ENCODE assay signal across 10 cellular contexts in genomic region chr9:136687721-136688223, GRCh38. TPM values are rescaled to one million over a fixed set of nuclear protein-coding genes. Genes with fewer than 3 reads are reported as not detected.
DNase-seq lines count a peak whose midpoint lies in the region; ATAC-seq, FAIRE-seq and TF ChIP-seq lines count a peak whose summit lies in the region.
"Had no signal": no experiment of that assay in that cellular context is flagged by ENCODE, and none has a peak within 500 bp of the region (broad histone marks: within the 10 kb centered on the region; RNA-seq: fewer than 3 reads in every experiment).

No MANE protein-coding gene starts in this region.

- no peak overlapping the region for H3K9ac ChIP-seq in liver (ENCODE audit: low read depth in 1 of 2, low read length in 2 of 2)

- H3K4me1 ChIP-seq in A549 (peaks cover 41% of the 10 kb centered on the region), liver (ENCODE audit: control insufficient read depth in 4 of 4, insufficient read depth in 4 of 4, low read length in 3 of 4) (peaks cover 42 to 72% (median 59%) of the 10 kb centered on the region in 4 donors)

- H3K4me2 ChIP-seq in A549 = peak overlapping the region; percentile 100

- CTCF ChIA-PET in A549 (lab: Yijun Ruan, JAX) = interaction anchor here (0.8 to 13.4 kb wide), 6 partner anchors 14 to 341 kb away, joined by 3 to 186 read pairs (median 4); partner anchors contain the start of gene ABCA2

- no peaks in the 10 kb centered on the region for H3K36me3 ChIP-seq in liver (ENCODE audit: control insufficient read depth in 4 of 4, insufficient read depth in 3 of 4, low read depth in 1 of 4, low read length in 3 of 4)

- no peak for FAIRE-seq in A549 (lab: Jason Lieb, UNC)

- TF ChIP-seq RAD21 in A549 (conservative IDR thresholded peaks at IDR 0.05 in 1 of 2, IDR thresholded peaks at IDR 0.05 in 1 of 2) (no peak), liver (IDR thresholded peaks at IDR 0.05) (no peak)

- H3K4me3 ChIP-seq in A549 (peak overlapping the region; percentile 72), liver (ENCODE audit: low read depth in 1 of 3, low read length in 3 of 3) (peak overlapping the region in 1 of 3 donors; percentile 89)

- peak overlapping the region; percentile 10 for H3K4me3 Mint-ChIP-seq in activated T-helper 17 cell treated with anti-CD3 and anti-CD28 coated beads, Interleukin-2, amount 50 U/mL, for 72 hours

- DNase-seq in A549 (ENCODE audit: low read depth in 1 of 2, low spot score in 1 of 2) (no peak), mesenteric fat pad (ENCODE audit: low spot score) (no peak), MV-4-11 (lab: John Stamatoyannopoulos, UW) (no peak)
- DNase-seq in activated effector memory CD4-positive, alpha-beta T cell treated with Interleukin-2 at 50 U/mL for 16 hours = no peak
- DNase-seq in central memory CD4-positive, alpha-beta T cell = no peak

- TF ChIP-seq EP300 in A549 (IDR thresholded peaks at IDR 0.05) = no peak

- H3K27ac ChIP-seq in A549 (peak overlapping the region; percentile 85 to 96), liver (ENCODE audit: low read depth in 1 of 2, low read length in 2 of 2) (peak overlapping the region; percentile 91 to 92)

- POLR2A ChIA-PET in A549 (lab: Yijun Ruan, JAX) = interaction anchor here (0.5 kb wide), 1 partner anchor 13 kb away, joined by 4 read pairs; no protein-coding TSS in a partner anchor

- no peak overlapping the region for H3K27ac Mint-ChIP-seq in activated T-helper 17 cell treated with anti-CD3 and anti-CD28 coated beads, Interleukin-2, amount 50 U/mL, for 72 hours
- H3K27ac Mint-ChIP-seq: T-helper 1 cell treated with Interleukin-12 subunit alpha and Interleukin-12 subunit beta and Interleukin-4 antibody, amounts not matched to agents 30 μg/mL and 1 μg/mL, for 36 hours had no signal

- ATAC-seq in A549 (peak; percentile 6 to 10; a peak in 5 of 6 replicates), GM21576 (IDR thresholded peaks at IDR 0.05; ENCODE audit: unreplicated experiment) (peak; percentile 23)
- ATAC-seq in activated T-helper 17 cell treated with anti-CD3 and anti-CD28 coated beads, Interleukin-2, amount 50 U/mL, for 72 hours (replicated peaks) = no peak

- H3K9me3 ChIP-seq in A549 (no peaks in the 10 kb centered on the region), liver (ENCODE audit: control insufficient read depth in 4 of 4, low read length in 3 of 4) (no peaks in the 10 kb centered on the region)

- H3K4me1 Mint-ChIP-seq in activated T-helper 17 cell treated with anti-CD3 and anti-CD28 coated beads, Interleukin-2, amount 50 U/mL, for 72 hours = no peaks in the 10 kb centered on the region

- no peaks in the 10 kb centered on the region for H3K36me3 Mint-ChIP-seq in activated T-helper 17 cell treated with anti-CD3 and anti-CD28 coated beads, Interleukin-2, amount 50 U/mL, for 72 hours (ENCODE audit: low read depth)

- 53% methylated on average over 15 of the region's 37 CpGs for WGBS in A549 (ENCODE audit: missing lambda C conversion rate)
- WGBS in liver = 10% methylated on average over 37 of the region's 37 CpGs

- no peak for TF ChIP-seq POLR2A in A549 (IDR thresholded peaks at IDR 0.05; ENCODE audit: low read length)

- H3K27me3 Mint-ChIP-seq in activated T-helper 17 cell treated with anti-CD3 and anti-CD28 coated beads, Interleukin-2, amount 50 U/mL, for 72 hours = no peaks in the 10 kb centered on the region

- H3K9me3 Mint-ChIP-seq in activated T-helper 17 cell treated with anti-CD3 and anti-CD28 coated beads, Interleukin-2, amount 50 U/mL, for 72 hours = no peaks in the 10 kb centered on the region
- H3K9me3 Mint-ChIP-seq: T-helper 1 cell treated with Interleukin-12 subunit alpha and Interleukin-12 subunit beta and Interleukin-4 antibody, amounts not matched to agents 30 μg/mL and 1 μg/mL, for 36 hours had no signal

- H3K27me3 ChIP-seq in liver (ENCODE audit: control insufficient read depth in 4 of 4, insufficient read depth in 4 of 4, low read length in 3 of 4) = no peaks in the 10 kb centered on the region

- TF ChIP-seq CTCF in A549 (IDR thresholded peaks at IDR 0.05) (no peak), liver (IDR thresholded peaks at IDR 0.05; ENCODE audit: low read depth, low read length, missing input control) (no peak)

TF ChIP-seq in A549, 52 proteins besides CTCF, POLR2A, EP300 and RAD21:
- TF ChIP-seq ATOH8 (CRISPR knock-in tag; IDR thresholded peaks at IDR 0.05; ENCODE audit: low read depth) = no peak
- TF ChIP-seq NPAS2 (CRISPR knock-in tag; IDR thresholded peaks at IDR 0.05; ENCODE audit: borderline replicate concordance) = no peak
- no peak for TF ChIP-seq CBX2 (IDR thresholded peaks at IDR 0.05; ENCODE audit: borderline replicate concordance, low read depth)
- TF ChIP-seq HOXA7 (CRISPR knock-in tag; IDR thresholded peaks at IDR 0.05) = no peak
TF ChIP-seq in A549: peak in this region for 0.

TF ChIP-seq in liver, 16 proteins besides CTCF, POLR2A, EP300 and RAD21 (continues in another document):
- TF ChIP-seq YY1 (IDR thresholded peaks at IDR 0.05) (peak; percentile 39), GABPA (IDR thresholded peaks at IDR 0.05 in 1 of 2, conservative IDR thresholded peaks at IDR 0.05 in 1 of 2) (peak in 1 of 2 donors; percentile 68), FOXA2 (IDR thresholded peaks at IDR 0.05) (peak; percentile 11), SP1 (IDR thresholded peaks at IDR 0.05) (peak; percentile 87), HNF4A (conservative IDR thresholded peaks at IDR 0.05) (peak; percentile 89 to 95), EGR1 (IDR thresholded peaks at IDR 0.05; ENCODE audit: low read depth in 2 of 2) (peak in 1 of 2 donors; percentile 13), RXRA (IDR thresholded peaks at IDR 0.05) (peak; percentile 81 to 85), NR2F2 (IDR thresholded peaks at IDR 0.05) (no peak)
- TF ChIP-seq, protein P1, sequence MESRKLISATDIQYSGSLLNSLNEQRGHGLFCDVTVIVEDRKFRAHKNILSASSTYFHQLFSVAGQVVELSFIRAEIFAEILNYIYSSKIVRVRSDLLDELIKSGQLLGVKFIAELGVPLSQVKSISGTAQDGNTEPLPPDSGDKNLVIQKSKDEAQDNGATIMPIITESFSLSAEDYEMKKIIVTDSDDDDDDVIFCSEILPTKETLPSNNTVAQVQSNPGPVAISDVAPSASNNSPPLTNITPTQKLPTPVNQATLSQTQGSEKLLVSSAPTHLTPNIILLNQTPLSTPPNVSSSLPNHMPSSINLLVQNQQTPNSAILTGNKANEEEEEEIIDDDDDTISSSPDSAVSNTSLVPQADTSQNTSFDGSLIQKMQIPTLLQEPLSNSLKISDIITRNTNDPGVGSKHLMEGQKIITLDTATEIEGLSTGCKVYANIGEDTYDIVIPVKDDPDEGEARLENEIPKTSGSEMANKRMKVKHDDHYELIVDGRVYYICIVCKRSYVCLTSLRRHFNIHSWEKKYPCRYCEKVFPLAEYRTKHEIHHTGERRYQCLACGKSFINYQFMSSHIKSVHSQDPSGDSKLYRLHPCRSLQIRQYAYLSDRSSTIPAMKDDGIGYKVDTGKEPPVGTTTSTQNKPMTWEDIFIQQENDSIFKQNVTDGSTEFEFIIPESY (IDR thresholded peaks at IDR 0.05) = no peak
- TF ChIP-seq, protein P2, sequence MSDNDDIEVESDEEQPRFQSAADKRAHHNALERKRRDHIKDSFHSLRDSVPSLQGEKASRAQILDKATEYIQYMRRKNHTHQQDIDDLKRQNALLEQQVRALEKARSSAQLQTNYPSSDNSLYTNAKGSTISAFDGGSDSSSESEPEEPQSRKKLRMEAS (IDR thresholded peaks at IDR 0.05) = peak; percentile 19

RNA-seq across cellular contexts. Expression of gene AGPAT2, which starts 0.5 kb away (rescaled TPM):
- 32.3 and 38.6 TPM in 2 replicates for polyA plus RNA-seq in A549 (2011; rRNA removed)
- 56.2 and 86.6 TPM in 2 replicates for polyA plus RNA-seq in A549 (2012; cell fraction: cytosol; rRNA removed)
- 85.4 and 94.9 TPM in 2 replicates for polyA plus RNA-seq in A549 (2012; cell fraction: nucleus; rRNA removed)
- 44.3 to 49.5 TPM (median 46.3 TPM) in 3 replicates for polyA plus RNA-seq in A549 (2017; fragmentation: RNase III; extraction: RNeasy Plus Mini Kit Qiagen cat#74134 plus additional on column Dnase treatment)
- 39.4 and 43.6 TPM in 2 replicates for polyA minus RNA-seq in A549 (2011; rRNA and poly(A)+ RNA removed)
- total RNA-seq in activated T-helper 17 cell treated with anti-CD3 and anti-CD28 coated beads, Interleukin-2, amount 50 U/mL, for 72 hours = 10 to 100 TPM; 14.6 to 15.6 TPM
- 100 to 1,000 TPM in 1 of 2 donors, 10 to 100 TPM in 1; 75.1 to 213 TPM for total RNA-seq in liver
- polyA plus RNA-seq in liver = 100 to 1,000 TPM; 211 to 222 TPM
- total RNA-seq in mesenteric fat pad = 547 TPM

RNA-seq across cellular contexts. Expression of gene DIPK1B, which starts 24.6 kb away (rescaled TPM):
- polyA plus RNA-seq in A549 (2011; rRNA removed) (6.7 and 8.8 TPM in 2 replicates), A549 (2017; fragmentation: RNase III; extraction: RNeasy Plus Mini Kit Qiagen cat#74134 plus additional on column Dnase treatment) (6.0 to 8.2 TPM (median 6.7 TPM) in 3 replicates), liver (1 to 10 TPM; 2.3 to 4.1 TPM)
- polyA plus RNA-seq in A549 (2012; cell fraction: cytosol; rRNA removed) = 15.7 and 24.3 TPM in 2 replicates
- polyA plus RNA-seq in A549 (2012; cell fraction: nucleus; rRNA removed) = 36.4 and 49.4 TPM in 2 replicates
- polyA minus RNA-seq in A549 (2011; rRNA and poly(A)+ RNA removed) = 4.8 and 7.3 TPM in 2 replicates
- not detected for total RNA-seq in activated T-helper 17 cell treated with anti-CD3 and anti-CD28 coated beads, Interleukin-2, amount 50 U/mL, for 72 hours
- total RNA-seq in liver (10 to 100 TPM in 1 of 2 donors, 1 to 10 TPM in 1; 6.4 to 19.7 TPM), mesenteric fat pad (3.9 TPM)

RNA-seq across cellular contexts. Expression of gene EGFL7, which starts 25.1 kb away (rescaled TPM):
- polyA plus RNA-seq in A549 (2011; rRNA removed) = 15.3 and 19.9 TPM in 2 replicates
- polyA plus RNA-seq in A549 (2012; cell fraction: cytosol; rRNA removed) = 49.6 and 71.8 TPM in 2 replicates
- 70.7 and 117 TPM in 2 replicates for polyA plus RNA-seq in A549 (2012; cell fraction: nucleus; rRNA removed)
- 28.9 to 34.4 TPM (median 32.3 TPM) in 3 replicates for polyA plus RNA-seq in A549 (2017; fragmentation: RNase III; extraction: RNeasy Plus Mini Kit Qiagen cat#74134 plus additional on column Dnase treatment)
- 3.1 and 5.9 TPM in 2 replicates for polyA minus RNA-seq in A549 (2011; rRNA and poly(A)+ RNA removed)
- total RNA-seq in activated T-helper 17 cell treated with anti-CD3 and anti-CD28 coated beads, Interleukin-2, amount 50 U/mL, for 72 hours = 1 to 10 TPM in 1 of 2 donors, under 1 TPM in 1; 0.78 to 1.0 TPM
- total RNA-seq in liver = 10 to 100 TPM; 34.5 to 38.5 TPM
- 10 to 100 TPM; 32.1 to 39.7 TPM for polyA plus RNA-seq in liver
- total RNA-seq in mesenteric fat pad = 155 TPM

RNA-seq across cellular contexts. Expression of gene LCN10, which starts 55.0 kb away (rescaled TPM):
- polyA plus RNA-seq in A549 (2011; rRNA removed) (not detected in 2 replicates), A549 (2017; fragmentation: RNase III; extraction: RNeasy Plus Mini Kit Qiagen cat#74134 plus additional on column Dnase treatment) (not detected in 3 replicates), liver (under 1 TPM; 0.11 to 0.12 TPM)
- polyA plus RNA-seq in A549 (2012; cell fraction: cytosol; rRNA removed) = not detected in 2 replicates
- not detected in 2 replicates for polyA plus RNA-seq in A549 (2012; cell fraction: nucleus; rRNA removed)
- polyA minus RNA-seq in A549 (2011; rRNA and poly(A)+ RNA removed) = not detected in 2 replicates
- 1 to 10 TPM; 1.0 to 1.8 TPM for total RNA-seq in activated T-helper 17 cell treated with anti-CD3 and anti-CD28 coated beads, Interleukin-2, amount 50 U/mL, for 72 hours
- total RNA-seq in liver (under 1 TPM; 0.08 to 0.14 TPM), mesenteric fat pad (9.2 TPM)
- total RNA-seq: endothelial cell of umbilical vein had no signal
- polyA plus RNA-seq: endothelial cell of umbilical vein had no signal

Comparison
In these comparisons a context has a peak if more than half of its experiments do, and no peak if none do; other contexts are left out.
1. RNA of gene AGPAT2, which starts 0.5 kb away (total RNA-seq): 547 TPM in mesenteric fat pad (single experiment) and 75.1 to 213 TPM in liver; 14.6 to 15.6 TPM in activated T-helper 17 cell treated with anti-CD3 and anti-CD28 coated beads, Interleukin-2, amount 50 U/mL, for 72 hours; every median in the first group is over 4 times any median in the second.
2. RNA of gene EGFL7, which starts 25.1 kb away (total RNA-seq): 155 TPM in mesenteric fat pad (single experiment) and 34.5 to 38.5 TPM in liver; 0.78 to 1.0 TPM in activated T-helper 17 cell treated with anti-CD3 and anti-CD28 coated beads, Interleukin-2, amount 50 U/mL, for 72 hours; every median in the first group is over 10 times any median in the second.